ENCODE assay signal across 8 cellular contexts in genomic region chr7:112869111-112869774, GRCh38.
DNase-seq lines count a peak whose midpoint lies in the region; ATAC-seq, FAIRE-seq and TF ChIP-seq lines count a peak whose summit lies in the region.

No MANE protein-coding gene starts in this region.

- H3K9me3 ChIP-seq in HEK293 (ENCODE audit: control insufficient read depth, insufficient read depth, low read depth, low read length) (no peaks in the 10 kb centered on the region), OCI-LY3 (ENCODE audit: insufficient read depth, low read length) (no peaks in the 10 kb centered on the region)

- H3K36me3 ChIP-seq in HEK293 (ENCODE audit: control insufficient read depth in 2 of 2, insufficient read depth in 1 of 2, low read length in 2 of 2) (no peaks in the 10 kb centered on the region), OCI-LY3 (replicated peaks; ENCODE audit: low read depth, low read length) (no peaks in the 10 kb centered on the region)

- no peaks in the 10 kb centered on the region for H3K27me3 ChIP-seq in OCI-LY3 (ENCODE audit: low read depth, low read length)

- H3K4me1 ChIP-seq in HEK293 (ENCODE audit: control insufficient read depth, insufficient read depth, low read length): no peaks in the 10 kb centered on the region
- H3K4me1 ChIP-seq in OCI-LY3 (ENCODE audit: low read length): peaks cover 10% of the 10 kb centered on the region

- TF ChIP-seq CTCF in D721Med (IDR thresholded peaks at IDR 0.05; ENCODE audit: insufficient read depth, missing control alignments) (peak; percentile 71), HEK293 (tag by site-specific recombination; IDR thresholded peaks at IDR 0.05) (peak; percentile 72), OCI-LY3 (IDR thresholded peaks at IDR 0.05; ENCODE audit: low read depth, low read length) (peak; percentile 94)

- H3K79me2 ChIP-seq in OCI-LY3 (ENCODE audit: low read length): no peaks in the 10 kb centered on the region

- DNase-seq in D721Med (ENCODE audit: insufficient read length, low spot score): no peak
- DNase-seq in activated T-cell treated with anti-CD3 and anti-CD28 coated beads, Interleukin-2, amount 50 U/mL, for 48 hours: peak; percentile 63 to 71
- DNase-seq in Right ventricle myocardium superior: no peak
- peak; percentile 36 to 52 (median 36) for DNase-seq in stimulated activated CD4-positive, alpha-beta T cell treated with anti-CD3 and anti-CD28 coated beads, Interleukin-12 subunit alpha, Interleukin-12 subunit beta, amount 100 ng/mL, for 48 hours (ENCODE audit: low read depth in 2 of 3, low spot score in 1 of 3)
- no peak for DNase-seq in NCI-H2107 treated with DMSO at 0.1 percent for 48 hours (lab: John Stamatoyannopoulos, UW; ENCODE audit: unreplicated experiment)

- intact Hi-C loops in Right ventricle myocardium superior (cut with DNase I): no loop called here

- H3K4me2 ChIP-seq in OCI-LY3 (ENCODE audit: low read length): no peak overlapping the region

- no peak overlapping the region for H3K27ac ChIP-seq in HEK293 (ENCODE audit: extremely low read depth, low read depth, low read length)
- H3K27ac ChIP-seq in OCI-LY3 (ENCODE audit: low read length): no peak overlapping the region

- POLR2A ChIA-PET in HEK293 (lab: Yijun Ruan, JAX): no interaction called here

- ATAC-seq in Right ventricle myocardium superior (ENCODE audit: poor library complexity) (peak; percentile 24), HG02870 (IDR thresholded peaks at IDR 0.05; ENCODE audit: unreplicated experiment) (no peak)

- no peak overlapping the region for H2AFZ ChIP-seq in OCI-LY3 (ENCODE audit: low read depth, low read length)

- peaks cover 12% of the 10 kb centered on the region; the same call in 1 of the 2 replicates for H4K20me1 ChIP-seq in OCI-LY3 (ENCODE audit: insufficient read depth, low read length)

- FAIRE-seq in D721Med (lab: Jason Lieb, UNC): no peak

- no peak overlapping the region for H3K9ac ChIP-seq in OCI-LY3 (ENCODE audit: low read length)

- H3K4me3 ChIP-seq in HEK293 (ENCODE audit: low read depth, low read length) (no peak overlapping the region), OCI-LY3 (ENCODE audit: low read length) (no peak overlapping the region)

- CTCF ChIA-PET in HEK293 (lab: Yijun Ruan, JAX): interaction anchor here (0.6 to 2.5 kb wide), 11 partner anchors 10 to 1387 kb away, joined by 3 to 7 read pairs (median 4); partner anchors contain the start of gene TMEM168

TF ChIP-seq in HEK293, 187 proteins besides CTCF, POLR2A, EP300 and RAD21:
- TF ChIP-seq ZNF654 (tag by site-specific recombination; IDR thresholded peaks at IDR 0.05; ENCODE audit: low read depth): peak; percentile 38; the same call in 1 of the 2 replicates
- TF ChIP-seq ZFP41 (tag by site-specific recombination; IDR thresholded peaks at IDR 0.05; ENCODE audit: borderline replicate concordance): no peak

Comparison
In these comparisons a context has a peak if more than half of its experiments do, and no peak if none do; other contexts are left out.
1. DNase-seq: peak in activated T-cell treated with anti-CD3 and anti-CD28 coated beads, Interleukin-2, amount 50 U/mL, for 48 hours (2 of 2) and stimulated activated CD4-positive, alpha-beta T cell treated with anti-CD3 and anti-CD28 coated beads, Interleukin-12 subunit alpha, Interleukin-12 subunit beta, amount 100 ng/mL, for 48 hours (3 of 3); none in D721Med (single experiment), Right ventricle myocardium superior (single experiment) and NCI-H2107 treated with DMSO at 0.1 percent for 48 hours (single experiment).
2. Peak in every context shown above with its lines, with median percentiles within 50 percentile points of each other: CTCF ChIP-seq.